In genomic region chr10:30671011-30671616, GRCh38 we compare ENCODE assay signal across 8 cellular contexts. TPM values are rescaled to one million over a fixed set of nuclear protein-coding genes. Genes with fewer than 3 reads are reported as not detected.
DNase-seq lines count a peak whose midpoint lies in the region; ATAC-seq, FAIRE-seq and TF ChIP-seq lines count a peak whose summit lies in the region.

No MANE protein-coding gene starts in this region.

- H4K20me1 ChIP-seq in MM.1S (ENCODE audit: insufficient read depth, low read length) (no peaks in the 10 kb centered on the region), HepG2 (ENCODE audit: insufficient read depth, low read length) (no peaks in the 10 kb centered on the region)

- 30% methylated on average over 11 of the region's 11 CpGs for WGBS in HepG2 (ENCODE audit: low lambda C conversion rate)

- peak overlapping the region; percentile 39 for H3K4me3 Mint-ChIP-seq in chondrocyte (ENCODE audit: unreplicated experiment)

- no peaks in the 10 kb centered on the region for H3K36me3 Mint-ChIP-seq in chondrocyte (ENCODE audit: low read depth)

- BruUV-seq in HepG2 (replicated peaks; lab: Mats Ljungman, UMichigan) = no TSS peak

- in situ Hi-C loops in HepG2 (cut with HindIII; ENCODE audit: extremely low pct_ligation_motif_present, low pct_unique_long_range_greater_than_20kb) = no loop called here

- H3K4me2 ChIP-seq in MM.1S (ENCODE audit: low read depth, low read length) (peak overlapping the region; percentile 98), HepG2 (ENCODE audit: low read depth, low read length) (peak overlapping the region; percentile 40)

- H3K9ac ChIP-seq in MM.1S (ENCODE audit: low read length) = peak overlapping the region; percentile 49; the same call in 1 of the 2 replicates
- no peak overlapping the region for H3K9ac ChIP-seq in HepG2 (ENCODE audit: insufficient read depth, low read depth, low read length)

- H3K79me2 ChIP-seq in MM.1S (ENCODE audit: low read length) = no peaks in the 10 kb centered on the region
- H3K79me2 ChIP-seq in HepG2 (ENCODE audit: insufficient read depth, low read length) = no peaks in the 10 kb centered on the region

- H3K4me3 ChIP-seq in AG10803 (ENCODE audit: low read length) (peak overlapping the region; percentile 0; the same call in 1 of the 2 replicates), MM.1S (ENCODE audit: low read length) (peak overlapping the region; percentile 56), SJSA1 (peak overlapping the region; percentile 23), HepG2 (replicated peaks in 1 of 3; ENCODE audit: insufficient read depth in 1 of 3, low read depth in 2 of 3, low read length in 3 of 3) (0 out of 6 replicates have a peak overlapping the region, but pooled peaks of 1 of the 3 experiments have one; percentile 17), thoracic aorta (peak overlapping the region; percentile 65)

- H3K27me3 ChIP-seq in MM.1S (replicated peaks; ENCODE audit: insufficient read depth, low read length) (no peaks in the 10 kb centered on the region), SJSA1 (replicated peaks) (no peaks in the 10 kb centered on the region), HepG2 (ENCODE audit: control insufficient read depth in 1 of 2, insufficient read depth in 2 of 2, low read length in 2 of 2) (peaks cover 1 to 26% of the 10 kb centered on the region in 2 experiments; a peak in 3 of 5 replicates), thoracic aorta (replicated peaks; ENCODE audit: insufficient read depth) (no peaks in the 10 kb centered on the region)

- H3F3A ChIP-seq in MM.1S (ENCODE audit: insufficient read depth, low read length) = peaks cover 8% of the 10 kb centered on the region; the same call in 1 of the 2 replicates

- intact Hi-C loops in HepG2 (cut with micrococcal nuclease; ENCODE audit: unreplicated experiment) = no loop called here

- no peak overlapping the region for H3K27ac Mint-ChIP-seq in chondrocyte (ENCODE audit: unreplicated experiment)

- no peaks in the 10 kb centered on the region for H3K36me3 ChIP-seq in MM.1S (replicated peaks; ENCODE audit: insufficient read depth, low read length)
- no peaks in the 10 kb centered on the region for H3K36me3 ChIP-seq in SJSA1
- no peaks in the 10 kb centered on the region; a peak in 1 of 5 replicates for H3K36me3 ChIP-seq in HepG2 (replicated peaks in 1 of 2; ENCODE audit: control insufficient read depth in 1 of 2, insufficient read depth in 2 of 2, low read length in 2 of 2)
- no peaks in the 10 kb centered on the region for H3K36me3 ChIP-seq in thoracic aorta

- TF ChIP-seq EP300 in HepG2 (IDR thresholded peaks at IDR 0.05; ENCODE audit: low read depth in 2 of 2, low read length in 2 of 2) (no peak), HepG2 (CRISPR knock-in tag; IDR thresholded peaks at IDR 0.05; ENCODE audit: borderline replicate concordance) (no peak)

- POLR2A ChIA-PET in GM10248 (lab: Yijun Ruan, JAX) = no interaction called here
- POLR2A ChIA-PET in HepG2 (lab: Yijun Ruan, JAX) = no interaction called here

- peak; percentile 77 for FAIRE-seq in HepG2 (lab: Jason Lieb, UNC)

- DNase-seq in AG10803 (ENCODE audit: low read depth) (peak; percentile 80), GM10248 (ENCODE audit: extremely low spot score) (peak; percentile 56), MM.1S (peak; percentile 70), SJSA1 (ENCODE audit: low read depth in 1 of 2, low spot score in 2 of 2) (peak in 1 of 2 experiments; percentile 59), chondrocyte (ENCODE audit: low spot score) (no peak), HepG2 (ENCODE audit: low spot score) (peak; percentile 67), thoracic aorta (ENCODE audit: low spot score) (no peak), UCSD-AML1 (lab: John Stamatoyannopoulos, UW; ENCODE audit: unreplicated experiment) (no peak)

- peak; percentile 82 for TF ChIP-seq CTCF in AG10803 (conservative IDR thresholded peaks at IDR 0.05; ENCODE audit: low read length)
- TF ChIP-seq CTCF in GM10248 (IDR thresholded peaks at IDR 0.05; ENCODE audit: control extremely low read depth, extremely low read depth, low read depth, missing control alignments) = peak; percentile 80
- TF ChIP-seq CTCF in MM.1S (IDR thresholded peaks at IDR 0.05; ENCODE audit: low read length) = peak; percentile 69
- peak; percentile 88 for TF ChIP-seq CTCF in chondrocyte (IDR thresholded peaks at IDR 0.05)
- peak; percentile 69 for TF ChIP-seq CTCF in HepG2 (CRISPR knock-in tag; IDR thresholded peaks at IDR 0.05)
- peak; percentile 79 for TF ChIP-seq CTCF in thoracic aorta (IDR thresholded peaks at IDR 0.05)

- H3K9me3 ChIP-seq in MM.1S (replicated peaks; ENCODE audit: insufficient read depth, low read length) (no peaks in the 10 kb centered on the region), SJSA1 (replicated peaks) (no peaks in the 10 kb centered on the region), HepG2 (ENCODE audit: low read length) (no peaks in the 10 kb centered on the region), thoracic aorta (no peaks in the 10 kb centered on the region)

- peak; percentile 77 for ATAC-seq in HepG2
- ATAC-seq in thoracic aorta (ENCODE audit: insufficient number of reproducible peaks, low FRiP score, low read depth) = peak; percentile 72

- TF ChIP-seq POLR2A in HepG2 (IDR thresholded peaks at IDR 0.05; ENCODE audit: insufficient read depth in 1 of 2, low read depth in 2 of 2, low read length in 2 of 2) = no peak

- H3K4me1 Mint-ChIP-seq in chondrocyte (ENCODE audit: low read depth) = peaks cover 13% of the 10 kb centered on the region

- H3K4me1 ChIP-seq in MM.1S (ENCODE audit: low read length) (peaks cover 21% of the 10 kb centered on the region), SJSA1 (replicated peaks) (0 out of 2 replicates have a peak, but pooled peaks cover 3% of the 10 kb centered on the region), HepG2 (ENCODE audit: insufficient read depth, low read length) (peaks cover 5% of the 10 kb centered on the region; the same call in 1 of the 2 replicates), thoracic aorta (ENCODE audit: control insufficient read depth in 1 of 2, low read depth in 2 of 2) (peaks cover 0 to 4% of the 10 kb centered on the region in 2 donors)

- H3K27me3 Mint-ChIP-seq in chondrocyte (ENCODE audit: low read depth) = no peaks in the 10 kb centered on the region

- CTCF ChIA-PET in GM10248 (lab: Yijun Ruan, JAX) (interaction anchor here (0.6 to 3.8 kb wide), 26 partner anchors 11 to 1137 kb away, joined by 3 to 34 read pairs (median 3); no protein-coding TSS in a partner anchor), HepG2 (lab: Yijun Ruan, JAX; ENCODE audit: low intra/inter-chr PET ratio, low total read pairs) (no interaction called here)

- H3K9me2 ChIP-seq in MM.1S (replicated peaks; ENCODE audit: insufficient read depth, low read length) = no peaks in the 10 kb centered on the region

- no peaks in the 10 kb centered on the region for H3K9me3 Mint-ChIP-seq in chondrocyte (ENCODE audit: low read depth)

- H3K27ac ChIP-seq in MM.1S (ENCODE audit: low read length) (no peak overlapping the region), SJSA1 (no peak overlapping the region), HepG2 (ENCODE audit: extremely low read length, insufficient read depth, low read length) (no peak overlapping the region), thoracic aorta (no peak overlapping the region)

- peak overlapping the region; percentile 80 for H2AFZ ChIP-seq in MM.1S (ENCODE audit: low read length)
- H2AFZ ChIP-seq in HepG2 (ENCODE audit: low read length) = no peak overlapping the region

- TF ChIP-seq RAD21 in HepG2 (CRISPR knock-in tag; IDR thresholded peaks at IDR 0.05) = no peak

TF ChIP-seq in HepG2, 621 proteins besides CTCF, POLR2A, EP300 and RAD21 (continues in another document):
- TF ChIP-seq, protein P1, sequence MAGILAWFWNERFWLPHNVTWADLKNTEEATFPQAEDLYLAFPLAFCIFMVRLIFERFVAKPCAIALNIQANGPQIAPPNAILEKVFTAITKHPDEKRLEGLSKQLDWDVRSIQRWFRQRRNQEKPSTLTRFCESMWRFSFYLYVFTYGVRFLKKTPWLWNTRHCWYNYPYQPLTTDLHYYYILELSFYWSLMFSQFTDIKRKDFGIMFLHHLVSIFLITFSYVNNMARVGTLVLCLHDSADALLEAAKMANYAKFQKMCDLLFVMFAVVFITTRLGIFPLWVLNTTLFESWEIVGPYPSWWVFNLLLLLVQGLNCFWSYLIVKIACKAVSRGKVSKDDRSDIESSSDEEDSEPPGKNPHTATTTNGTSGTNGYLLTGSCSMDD (CRISPR knock-in tag; IDR thresholded peaks at IDR 0.05) = no peak
- TF ChIP-seq STAG1 (CRISPR knock-in tag; IDR thresholded peaks at IDR 0.05) = peak; percentile 46

RNA-seq across cellular contexts. Expression of gene LYZL2, which starts 41.6 kb away (rescaled TPM):
- not detected in 2 replicates for total RNA-seq in SJSA1 (2014; rRNA removed; shearing (Covaris generic))
- total RNA-seq in chondrocyte (not detected in 3 replicates), HepG2 (2016; rRNA removed; fragmentation: Illumina TruSeq; extraction: Trizol) (0.20 TPM in 1 of 2 replicates, not detected in the other), thoracic aorta (not detected)
- total RNA-seq in HepG2 (2016; cell fraction: cytosol; rRNA removed; fragmentation: Illumina TruSeq; extraction: Trizol; ENCODE audit: low read depth) = not detected in 2 replicates
- total RNA-seq in HepG2 (2016; cell fraction: insoluble cytoplasmic fraction; rRNA removed; fragmentation: Illumina TruSeq; extraction: Trizol) = not detected in 2 replicates
- total RNA-seq in HepG2 (2016; cell fraction: membrane; rRNA removed; fragmentation: Illumina TruSeq; extraction: Trizol) = not detected in 2 replicates
- total RNA-seq in HepG2 (2016; cell fraction: nucleus; rRNA removed; fragmentation: Illumina TruSeq; extraction: Trizol) = not detected in 2 replicates
- polyA plus RNA-seq in HepG2 (2011; rRNA removed) = 0.31 and 0.63 TPM in 2 replicates
- polyA plus RNA-seq in HepG2 (2011; cell fraction: cytosol; rRNA removed) = 0.31 and 0.59 TPM in 2 replicates
- 0.24 and 0.85 TPM in 2 replicates for polyA plus RNA-seq in HepG2 (2011; cell fraction: nucleus; rRNA removed)
- 0.31 TPM in 1 of 2 replicates, not detected in the other for polyA plus RNA-seq in HepG2 (2012)
- polyA plus RNA-seq in HepG2 (2016; cell fraction: cytosol; fragmentation: Illumina TruSeq; extraction: Trizol; ENCODE audit: low read depth) = 0.14 TPM in 1 of 2 replicates, not detected in the other
- polyA plus RNA-seq in HepG2 (2016; cell fraction: insoluble cytoplasmic fraction; fragmentation: Illumina TruSeq; extraction: Trizol; ENCODE audit: low read depth) = not detected in 2 replicates
- polyA plus RNA-seq in HepG2 (2016; cell fraction: membrane; fragmentation: Illumina TruSeq; extraction: Trizol; ENCODE audit: low read depth) = not detected in 2 replicates
- polyA plus RNA-seq in HepG2 (2016; cell fraction: nucleus; fragmentation: Illumina TruSeq; extraction: Trizol; ENCODE audit: insufficient read depth, low read depth) = 0.85 TPM in 1 of 2 replicates, not detected in the other
- polyA minus RNA-seq in HepG2 (2011; rRNA and poly(A)+ RNA removed; ENCODE audit: low replicate concordance) = not detected in 2 replicates
- polyA minus RNA-seq in HepG2 (2011; cell fraction: cytosol; rRNA and poly(A)+ RNA removed) = not detected in 2 replicates
- polyA minus RNA-seq in HepG2 (2011; cell fraction: nucleus; rRNA and poly(A)+ RNA removed) = 1.2 TPM in 1 of 2 replicates, not detected in the other

Comparison
In these comparisons a context has a peak if more than half of its experiments do, and no peak if none do; other contexts are left out.
1. DNase-seq: peak in AG10803 (single experiment), GM10248 (single experiment), MM.1S (single experiment) and HepG2 (single experiment); none in chondrocyte (single experiment), thoracic aorta (single experiment) and UCSD-AML1 (single experiment).
2. Peak in every context shown above with its lines, with median percentiles within 50 percentile points of each other: CTCF ChIP-seq.